14 cellular contexts compared by ENCODE assay signal in genomic region chr6:113065606-113066005, GRCh38.
A peak's percentile ranks its signal among the peaks of the same experiment; 100 is the strongest.
DNase-seq lines count a peak whose midpoint lies in the region; ATAC-seq and TF ChIP-seq lines count a peak whose summit lies in the region.
"Had no signal": no experiment of that assay in that cellular context is flagged by ENCODE, and none has a peak within 500 bp of the region (broad histone marks: within the 10 kb centered on the region; RNA-seq: fewer than 3 reads in every experiment).

No MANE protein-coding gene starts in this region.

- H3K36me3 ChIP-seq in GM23248 (ENCODE audit: low read depth) (no peaks in the 10 kb centered on the region; the same call in 1 of the 2 replicates), cardiac muscle cell (no peaks in the 10 kb centered on the region), trophoblast cell (ENCODE audit: control insufficient read depth in 1 of 2, insufficient read depth in 2 of 2, low read length in 2 of 2) (no peaks in the 10 kb centered on the region)
- H3K36me3 ChIP-seq: gastrocnemius medialis, MG63 had no signal

- peaks cover 15% of the 10 kb centered on the region for H3F3A ChIP-seq in GM23248 (ENCODE audit: insufficient read depth)

- WGBS in GM23248 (ENCODE audit: low coverage in 1 of 2, low lambda C conversion rate in 2 of 2, missing lambda C conversion rate in 2 of 2), 2 experiments = 42 to 59% methylated on average over 2 of the region's 2 CpGs
- no CpG with 5 or more reads among the region's 2 CpGs for WGBS in trophoblast cell (ENCODE audit: extremely low coverage, insufficient coverage, insufficient read length)

- H3K27ac ChIP-seq in GM23248 (no peak overlapping the region), cardiac muscle cell (no peak overlapping the region), trophoblast cell (ENCODE audit: low read depth, low read length) (peak overlapping the region; percentile 53)
- H3K27ac ChIP-seq: gastrocnemius medialis had no signal

- ATAC-seq in WTC11 = peak; percentile 36; the same call in 1 of the 2 replicates
- ATAC-seq in GM21360 (IDR thresholded peaks at IDR 0.05; ENCODE audit: unreplicated experiment) = no peak
- ATAC-seq in HG03469 (IDR thresholded peaks at IDR 0.05; ENCODE audit: unreplicated experiment) = no peak
- ATAC-seq in GM21528 (IDR thresholded peaks at IDR 0.05; ENCODE audit: low FRiP score, unreplicated experiment) = no peak
- ATAC-seq in GM19455 (IDR thresholded peaks at IDR 0.05; ENCODE audit: unreplicated experiment) = no peak
- ATAC-seq: gastrocnemius medialis had no signal

- H4K12ac ChIP-seq in trophoblast cell (ENCODE audit: low read depth, low read length) = no peak overlapping the region

- H4K91ac ChIP-seq in trophoblast cell (ENCODE audit: low read depth, low read length) = no peak overlapping the region

- H3K14ac ChIP-seq in trophoblast cell (ENCODE audit: low read length) = no peak overlapping the region

- H3K36me3 Mint-ChIP-seq in WTC11 = no peaks in the 10 kb centered on the region
- H3K36me3 Mint-ChIP-seq: CD4-positive, CD25-positive, alpha-beta regulatory T cell had no signal

- no peak overlapping the region for H3K18ac ChIP-seq in trophoblast cell (ENCODE audit: low read length)

- peaks cover 29% of the 10 kb centered on the region for H3K4me1 Mint-ChIP-seq in WTC11
- H3K4me1 Mint-ChIP-seq: CD4-positive, CD25-positive, alpha-beta regulatory T cell had no signal

- no peak overlapping the region for H2BK5ac ChIP-seq in trophoblast cell (ENCODE audit: low read depth, low read length, poor library complexity)

- DNase-seq in GM23248 (peak; percentile 30), WTC11 (ENCODE audit: low spot score) (no peak), cardiac muscle cell (ENCODE audit: low read depth in 1 of 2, low spot score in 1 of 2) (peak; percentile 7 to 69), trophoblast cell (no peak)
- DNase-seq: CD4-positive, CD25-positive, alpha-beta regulatory T cell; gastrocnemius medialis; MG63; NCI-H446 had no signal

- H4K8ac ChIP-seq in trophoblast cell (ENCODE audit: low read depth, low read length) = no peak overlapping the region

- H3K27me3 ChIP-seq in GM23248 (replicated peaks; ENCODE audit: insufficient read depth) (no peaks in the 10 kb centered on the region), cardiac muscle cell (no peaks in the 10 kb centered on the region), trophoblast cell (ENCODE audit: insufficient read depth, low read length) (no peaks in the 10 kb centered on the region)
- H3K27me3 ChIP-seq: gastrocnemius medialis, MG63 had no signal

- H3K4me3 Mint-ChIP-seq in WTC11 = no peak overlapping the region
- H3K4me3 Mint-ChIP-seq: CD4-positive, CD25-positive, alpha-beta regulatory T cell had no signal

- no peaks in the 10 kb centered on the region for H3K79me2 ChIP-seq in GM23248 (ENCODE audit: insufficient read depth)
- no peaks in the 10 kb centered on the region for H3K79me2 ChIP-seq in trophoblast cell (ENCODE audit: control insufficient read depth, insufficient read depth, low read length, poor library complexity)

- H3K9ac ChIP-seq in GM23248 = no peak overlapping the region
- H3K9ac ChIP-seq in trophoblast cell (ENCODE audit: low read length) = no peak overlapping the region

- no peak overlapping the region for H3K4ac ChIP-seq in trophoblast cell (ENCODE audit: low read depth, low read length)

- POLR2A ChIA-PET in WTC11 (lab: Charles Lee) = no interaction called here

- peaks cover 39% of the 10 kb centered on the region for H3K4me1 ChIP-seq in GM23248 (ENCODE audit: insufficient read depth)
- H3K4me1 ChIP-seq in cardiac muscle cell (ENCODE audit: low read depth) = peaks cover 12% of the 10 kb centered on the region
- H3K4me1 ChIP-seq in trophoblast cell (ENCODE audit: control insufficient read depth in 1 of 2, insufficient read depth in 2 of 2, low read length in 2 of 2) = no peaks in the 10 kb centered on the region
- H3K4me1 ChIP-seq: gastrocnemius medialis had no signal

- peak overlapping the region; percentile 25; the same call in 1 of the 2 replicates for H3K27ac Mint-ChIP-seq in WTC11
- H3K27ac Mint-ChIP-seq: activated T-helper 2 cell treated with anti-CD3 and anti-CD28 coated beads, Interferon-gamma antibody, Interleukin-2, Interleukin-4, amounts not matched to agents 10 μg/mL and 5 μg/mL and 100 μg/mL, durations not matched to agents 14 hours and 24 hours and 36 hours; CD4-positive, CD25-positive, alpha-beta regulatory T cell had no signal

- in situ Hi-C loops in GM23248 (cut with MboI) = no loop called here

- no peaks in the 10 kb centered on the region for H3K9me3 ChIP-seq in GM23248 (ENCODE audit: low read depth)
- H3K9me3 ChIP-seq in cardiac muscle cell (ENCODE audit: low read depth) = no peaks in the 10 kb centered on the region
- H3K9me3 ChIP-seq in trophoblast cell (ENCODE audit: insufficient read depth, low read depth, low read length) = no peaks in the 10 kb centered on the region
- H3K9me3 ChIP-seq: gastrocnemius medialis, MG63 had no signal

- H2AFZ ChIP-seq in GM23248 = peak overlapping the region; percentile 56
- H2AFZ ChIP-seq in trophoblast cell (ENCODE audit: insufficient read depth, low read length, poor library complexity) = no peak overlapping the region

- H3K27me3 Mint-ChIP-seq in WTC11 (ENCODE audit: low read depth) = no peaks in the 10 kb centered on the region
- H3K27me3 Mint-ChIP-seq: CD4-positive, CD25-positive, alpha-beta regulatory T cell had no signal

- H2BK12ac ChIP-seq in trophoblast cell (ENCODE audit: low read length) = no peak overlapping the region

- 0 out of 2 replicates have a peak, but pooled peaks cover 4% of the 10 kb centered on the region for H3K9me3 Mint-ChIP-seq in WTC11

- H2BK120ac ChIP-seq in trophoblast cell (ENCODE audit: insufficient read depth, low read length, poor library complexity) = no peak overlapping the region

- H3K79me1 ChIP-seq in trophoblast cell (ENCODE audit: low read length) = peaks cover 2% of the 10 kb centered on the region

- H3K4me3 ChIP-seq in GM23248 (0 out of 2 replicates have a peak overlapping the region, but pooled peaks have one; percentile 1), cardiac muscle cell (no peak overlapping the region), trophoblast cell (ENCODE audit: low read depth, low read length) (no peak overlapping the region)
- H3K4me3 ChIP-seq: gastrocnemius medialis, MG63, skin epidermis had no signal

- TF ChIP-seq CTCF in WTC11 (IDR thresholded peaks at IDR 0.05) (no peak), cardiac muscle cell (IDR thresholded peaks at IDR 0.05; ENCODE audit: low read depth, low read length) (no peak)

- CTCF ChIA-PET in WTC11 (lab: Charles Lee) = no interaction called here

- no peak overlapping the region for H3K23ac ChIP-seq in trophoblast cell (ENCODE audit: low read length)

- H4K20me1 ChIP-seq in GM23248 (ENCODE audit: insufficient read depth) = no peaks in the 10 kb centered on the region

- no peaks in the 10 kb centered on the region for H3K9me2 ChIP-seq in GM23248 (ENCODE audit: insufficient read depth)

- no peak overlapping the region for H2AK5ac ChIP-seq in trophoblast cell (ENCODE audit: low read length)

- peak overlapping the region; percentile 41 for H3K4me2 ChIP-seq in GM23248 (ENCODE audit: unreplicated experiment)
- H3K4me2 ChIP-seq in trophoblast cell (ENCODE audit: low read length) = no peak overlapping the region

TF ChIP-seq in WTC11, 78 proteins besides CTCF, POLR2A, EP300 and RAD21 (continues in another document):
- TF ChIP-seq ZNF219 (CRISPR knock-in tag; IDR thresholded peaks at IDR 0.05; ENCODE audit: borderline replicate concordance) = no peak
- no peak for TF ChIP-seq ZNF396 (CRISPR knock-in tag; IDR thresholded peaks at IDR 0.05; ENCODE audit: borderline replicate concordance)
- no peak for TF ChIP-seq KAT7 (CRISPR knock-in tag; IDR thresholded peaks at IDR 0.05; ENCODE audit: borderline replicate concordance)
- TF ChIP-seq E2F1 (CRISPR knock-in tag; IDR thresholded peaks at IDR 0.05) = no peak
- TF ChIP-seq NR2C2 (CRISPR knock-in tag; IDR thresholded peaks at IDR 0.05) = no peak
- TF ChIP-seq, protein P1, sequence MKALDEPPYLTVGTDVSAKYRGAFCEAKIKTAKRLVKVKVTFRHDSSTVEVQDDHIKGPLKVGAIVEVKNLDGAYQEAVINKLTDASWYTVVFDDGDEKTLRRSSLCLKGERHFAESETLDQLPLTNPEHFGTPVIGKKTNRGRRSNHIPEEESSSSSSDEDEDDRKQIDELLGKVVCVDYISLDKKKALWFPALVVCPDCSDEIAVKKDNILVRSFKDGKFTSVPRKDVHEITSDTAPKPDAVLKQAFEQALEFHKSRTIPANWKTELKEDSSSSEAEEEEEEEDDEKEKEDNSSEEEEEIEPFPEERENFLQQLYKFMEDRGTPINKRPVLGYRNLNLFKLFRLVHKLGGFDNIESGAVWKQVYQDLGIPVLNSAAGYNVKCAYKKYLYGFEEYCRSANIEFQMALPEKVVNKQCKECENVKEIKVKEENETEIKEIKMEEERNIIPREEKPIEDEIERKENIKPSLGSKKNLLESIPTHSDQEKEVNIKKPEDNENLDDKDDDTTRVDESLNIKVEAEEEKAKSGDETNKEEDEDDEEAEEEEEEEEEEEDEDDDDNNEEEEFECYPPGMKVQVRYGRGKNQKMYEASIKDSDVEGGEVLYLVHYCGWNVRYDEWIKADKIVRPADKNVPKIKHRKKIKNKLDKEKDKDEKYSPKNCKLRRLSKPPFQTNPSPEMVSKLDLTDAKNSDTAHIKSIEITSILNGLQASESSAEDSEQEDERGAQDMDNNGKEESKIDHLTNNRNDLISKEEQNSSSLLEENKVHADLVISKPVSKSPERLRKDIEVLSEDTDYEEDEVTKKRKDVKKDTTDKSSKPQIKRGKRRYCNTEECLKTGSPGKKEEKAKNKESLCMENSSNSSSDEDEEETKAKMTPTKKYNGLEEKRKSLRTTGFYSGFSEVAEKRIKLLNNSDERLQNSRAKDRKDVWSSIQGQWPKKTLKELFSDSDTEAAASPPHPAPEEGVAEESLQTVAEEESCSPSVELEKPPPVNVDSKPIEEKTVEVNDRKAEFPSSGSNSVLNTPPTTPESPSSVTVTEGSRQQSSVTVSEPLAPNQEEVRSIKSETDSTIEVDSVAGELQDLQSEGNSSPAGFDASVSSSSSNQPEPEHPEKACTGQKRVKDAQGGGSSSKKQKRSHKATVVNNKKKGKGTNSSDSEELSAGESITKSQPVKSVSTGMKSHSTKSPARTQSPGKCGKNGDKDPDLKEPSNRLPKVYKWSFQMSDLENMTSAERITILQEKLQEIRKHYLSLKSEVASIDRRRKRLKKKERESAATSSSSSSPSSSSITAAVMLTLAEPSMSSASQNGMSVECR (CRISPR knock-in tag; IDR thresholded peaks at IDR 0.05; ENCODE audit: borderline replicate concordance) = no peak

Comparison
In these comparisons a context has a peak if more than half of its experiments do, and no peak if none do; other contexts are left out.
1. DNase-seq: peak in GM23248 (single experiment) and cardiac muscle cell (2 of 2); none in WTC11 (single experiment) and trophoblast cell (0 of 2).